1 cellular context compared by ENCODE assay signal in the genomic region with DNA sequence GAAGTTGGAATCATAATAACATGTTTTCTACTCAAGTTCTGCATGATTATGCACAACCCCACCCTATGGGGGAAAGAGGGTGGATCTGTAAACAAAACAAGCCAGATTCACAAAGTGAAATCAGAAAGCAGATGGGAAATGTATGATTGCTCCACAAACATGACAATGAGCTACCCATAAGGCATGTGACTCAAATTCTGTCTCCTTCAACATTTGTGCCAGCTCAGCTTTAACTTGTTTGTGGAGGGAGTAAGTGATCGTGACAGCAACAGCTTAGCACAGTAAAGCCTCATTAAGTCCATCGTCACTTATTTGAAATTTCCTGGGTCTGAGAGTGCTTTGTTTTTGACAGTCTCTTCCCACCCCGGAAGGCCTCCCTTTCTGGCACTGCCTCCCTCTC.
TF ChIP-seq lines count a peak whose summit lies in the region.

No MANE protein-coding gene starts in this region.

TF ChIP-seq in GM23338, 12 proteins besides CTCF, POLR2A, EP300 and RAD21 (continued from another document):
- TF ChIP-seq, protein P1, sequence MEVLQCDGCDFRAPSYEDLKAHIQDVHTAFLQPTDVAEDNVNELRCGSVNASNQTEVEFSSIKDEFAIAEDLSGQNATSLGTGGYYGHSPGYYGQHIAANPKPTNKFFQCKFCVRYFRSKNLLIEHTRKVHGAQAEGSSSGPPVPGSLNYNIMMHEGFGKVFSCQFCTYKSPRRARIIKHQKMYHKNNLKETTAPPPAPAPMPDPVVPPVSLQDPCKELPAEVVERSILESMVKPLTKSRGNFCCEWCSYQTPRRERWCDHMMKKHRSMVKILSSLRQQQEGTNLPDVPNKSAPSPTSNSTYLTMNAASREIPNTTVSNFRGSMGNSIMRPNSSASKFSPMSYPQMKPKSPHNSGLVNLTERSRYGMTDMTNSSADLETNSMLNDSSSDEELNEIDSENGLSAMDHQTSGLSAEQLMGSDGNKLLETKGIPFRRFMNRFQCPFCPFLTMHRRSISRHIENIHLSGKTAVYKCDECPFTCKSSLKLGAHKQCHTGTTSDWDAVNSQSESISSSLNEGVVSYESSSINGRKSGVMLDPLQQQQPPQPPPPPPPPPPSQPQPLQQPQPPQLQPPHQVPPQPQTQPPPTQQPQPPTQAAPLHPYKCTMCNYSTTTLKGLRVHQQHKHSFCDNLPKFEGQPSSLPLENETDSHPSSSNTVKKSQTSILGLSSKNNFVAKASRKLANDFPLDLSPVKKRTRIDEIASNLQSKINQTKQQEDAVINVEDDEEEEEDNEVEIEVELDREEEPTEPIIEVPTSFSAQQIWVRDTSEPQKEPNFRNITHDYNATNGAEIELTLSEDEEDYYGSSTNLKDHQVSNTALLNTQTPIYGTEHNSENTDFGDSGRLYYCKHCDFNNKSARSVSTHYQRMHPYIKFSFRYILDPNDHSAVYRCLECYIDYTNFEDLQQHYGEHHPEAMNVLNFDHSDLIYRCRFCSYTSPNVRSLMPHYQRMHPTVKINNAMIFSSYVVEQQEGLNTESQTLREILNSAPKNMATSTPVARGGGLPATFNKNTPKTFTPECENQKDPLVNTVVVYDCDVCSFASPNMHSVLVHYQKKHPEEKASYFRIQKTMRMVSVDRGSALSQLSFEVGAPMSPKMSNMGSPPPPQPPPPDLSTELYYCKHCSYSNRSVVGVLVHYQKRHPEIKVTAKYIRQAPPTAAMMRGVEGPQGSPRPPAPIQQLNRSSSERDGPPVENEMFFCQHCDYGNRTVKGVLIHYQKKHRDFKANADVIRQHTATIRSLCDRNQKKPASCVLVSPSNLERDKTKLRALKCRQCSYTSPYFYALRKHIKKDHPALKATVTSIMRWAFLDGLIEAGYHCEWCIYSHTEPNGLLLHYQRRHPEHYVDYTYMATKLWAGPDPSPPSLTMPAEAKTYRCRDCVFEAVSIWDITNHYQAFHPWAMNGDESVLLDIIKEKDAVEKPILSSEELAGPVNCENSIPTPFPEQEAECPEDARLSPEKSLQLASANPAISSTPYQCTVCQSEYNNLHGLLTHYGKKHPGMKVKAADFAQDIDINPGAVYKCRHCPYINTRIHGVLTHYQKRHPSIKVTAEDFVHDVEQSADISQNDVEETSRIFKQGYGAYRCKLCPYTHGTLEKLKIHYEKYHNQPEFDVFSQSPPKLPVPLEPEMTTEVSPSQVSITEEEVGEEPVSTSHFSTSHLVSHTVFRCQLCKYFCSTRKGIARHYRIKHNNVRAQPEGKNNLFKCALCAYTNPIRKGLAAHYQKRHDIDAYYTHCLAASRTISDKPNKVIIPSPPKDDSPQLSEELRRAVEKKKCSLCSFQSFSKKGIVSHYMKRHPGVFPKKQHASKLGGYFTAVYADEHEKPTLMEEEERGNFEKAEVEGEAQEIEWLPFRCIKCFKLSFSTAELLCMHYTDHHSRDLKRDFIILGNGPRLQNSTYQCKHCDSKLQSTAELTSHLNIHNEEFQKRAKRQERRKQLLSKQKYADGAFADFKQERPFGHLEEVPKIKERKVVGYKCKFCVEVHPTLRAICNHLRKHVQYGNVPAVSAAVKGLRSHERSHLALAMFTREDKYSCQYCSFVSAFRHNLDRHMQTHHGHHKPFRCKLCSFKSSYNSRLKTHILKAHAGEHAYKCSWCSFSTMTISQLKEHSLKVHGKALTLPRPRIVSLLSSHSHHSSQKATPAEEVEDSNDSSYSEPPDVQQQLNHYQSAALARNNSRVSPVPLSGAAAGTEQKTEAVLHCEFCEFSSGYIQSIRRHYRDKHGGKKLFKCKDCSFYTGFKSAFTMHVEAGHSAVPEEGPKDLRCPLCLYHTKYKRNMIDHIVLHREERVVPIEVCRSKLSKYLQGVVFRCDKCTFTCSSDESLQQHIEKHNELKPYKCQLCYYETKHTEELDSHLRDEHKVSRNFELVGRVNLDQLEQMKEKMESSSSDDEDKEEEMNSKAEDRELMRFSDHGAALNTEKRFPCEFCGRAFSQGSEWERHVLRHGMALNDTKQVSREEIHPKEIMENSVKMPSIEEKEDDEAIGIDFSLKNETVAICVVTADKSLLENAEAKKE (CRISPR knock-in tag; IDR thresholded peaks at IDR 0.05) = no peak
- no peak for TF ChIP-seq ZNF114 (CRISPR knock-in tag; IDR thresholded peaks at IDR 0.05)
- TF ChIP-seq, protein P2, sequence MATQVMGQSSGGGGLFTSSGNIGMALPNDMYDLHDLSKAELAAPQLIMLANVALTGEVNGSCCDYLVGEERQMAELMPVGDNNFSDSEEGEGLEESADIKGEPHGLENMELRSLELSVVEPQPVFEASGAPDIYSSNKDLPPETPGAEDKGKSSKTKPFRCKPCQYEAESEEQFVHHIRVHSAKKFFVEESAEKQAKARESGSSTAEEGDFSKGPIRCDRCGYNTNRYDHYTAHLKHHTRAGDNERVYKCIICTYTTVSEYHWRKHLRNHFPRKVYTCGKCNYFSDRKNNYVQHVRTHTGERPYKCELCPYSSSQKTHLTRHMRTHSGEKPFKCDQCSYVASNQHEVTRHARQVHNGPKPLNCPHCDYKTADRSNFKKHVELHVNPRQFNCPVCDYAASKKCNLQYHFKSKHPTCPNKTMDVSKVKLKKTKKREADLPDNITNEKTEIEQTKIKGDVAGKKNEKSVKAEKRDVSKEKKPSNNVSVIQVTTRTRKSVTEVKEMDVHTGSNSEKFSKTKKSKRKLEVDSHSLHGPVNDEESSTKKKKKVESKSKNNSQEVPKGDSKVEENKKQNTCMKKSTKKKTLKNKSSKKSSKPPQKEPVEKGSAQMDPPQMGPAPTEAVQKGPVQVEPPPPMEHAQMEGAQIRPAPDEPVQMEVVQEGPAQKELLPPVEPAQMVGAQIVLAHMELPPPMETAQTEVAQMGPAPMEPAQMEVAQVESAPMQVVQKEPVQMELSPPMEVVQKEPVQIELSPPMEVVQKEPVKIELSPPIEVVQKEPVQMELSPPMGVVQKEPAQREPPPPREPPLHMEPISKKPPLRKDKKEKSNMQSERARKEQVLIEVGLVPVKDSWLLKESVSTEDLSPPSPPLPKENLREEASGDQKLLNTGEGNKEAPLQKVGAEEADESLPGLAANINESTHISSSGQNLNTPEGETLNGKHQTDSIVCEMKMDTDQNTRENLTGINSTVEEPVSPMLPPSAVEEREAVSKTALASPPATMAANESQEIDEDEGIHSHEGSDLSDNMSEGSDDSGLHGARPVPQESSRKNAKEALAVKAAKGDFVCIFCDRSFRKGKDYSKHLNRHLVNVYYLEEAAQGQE (IDR thresholded peaks at IDR 0.05; ENCODE audit: unreplicated experiment) = no peak
- TF ChIP-seq POLR2AphosphoS5 (IDR thresholded peaks at IDR 0.05; ENCODE audit: low read depth) = no peak
- TF ChIP-seq, protein P3, sequence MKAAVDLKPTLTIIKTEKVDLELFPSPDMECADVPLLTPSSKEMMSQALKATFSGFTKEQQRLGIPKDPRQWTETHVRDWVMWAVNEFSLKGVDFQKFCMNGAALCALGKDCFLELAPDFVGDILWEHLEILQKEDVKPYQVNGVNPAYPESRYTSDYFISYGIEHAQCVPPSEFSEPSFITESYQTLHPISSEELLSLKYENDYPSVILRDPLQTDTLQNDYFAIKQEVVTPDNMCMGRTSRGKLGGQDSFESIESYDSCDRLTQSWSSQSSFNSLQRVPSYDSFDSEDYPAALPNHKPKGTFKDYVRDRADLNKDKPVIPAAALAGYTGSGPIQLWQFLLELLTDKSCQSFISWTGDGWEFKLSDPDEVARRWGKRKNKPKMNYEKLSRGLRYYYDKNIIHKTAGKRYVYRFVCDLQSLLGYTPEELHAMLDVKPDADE (IDR thresholded peaks at IDR 0.05) = no peak
- TF ChIP-seq NANOG (IDR thresholded peaks at IDR 0.05; ENCODE audit: borderline replicate concordance) = no peak
